Comparison of ENCODE assay signal across 9 cellular contexts in genomic region chr6:127459231-127459641, GRCh38. TPM values are rescaled to one million over a fixed set of nuclear protein-coding genes. Genes with fewer than 3 reads are reported as not detected.
DNase-seq lines count a peak whose midpoint lies in the region; ATAC-seq and TF ChIP-seq lines count a peak whose summit lies in the region.
"Had no signal": no experiment of that assay in that cellular context is flagged by ENCODE, and none has a peak within 500 bp of the region (broad histone marks: within the 10 kb centered on the region; RNA-seq: fewer than 3 reads in every experiment).

Gene KIAA0408 (minus strand): TSS chr6:127459389. CDS start chr6:127453981, 5,408 bp downstream.

- no peak for ATAC-seq in GM19467 (IDR thresholded peaks at IDR 0.05; ENCODE audit: unreplicated experiment)
- no peak for ATAC-seq in HG02642 (IDR thresholded peaks at IDR 0.05; ENCODE audit: poor library complexity, unreplicated experiment)

- POLR2A ChIA-PET in HEK293T (lab: Yijun Ruan, JAX) = interaction anchor here (1.0 to 1.4 kb wide), 3 partner anchors 52 to 57 kb away, joined by 3 to 5 read pairs (median 3); no protein-coding TSS in a partner anchor

- no peaks in the 10 kb centered on the region for H3K27me3 ChIP-seq in spleen (replicated peaks in 1 of 7)

- no peak for TF ChIP-seq POLR2A in spleen (IDR thresholded peaks at IDR 0.05)

- no peak within 1 kb of the TSS for H3K4me3 Mint-ChIP-seq in activated T-cell treated with anti-CD3 and anti-CD28 coated beads, Interleukin-2, amount 50 U/mL, for 24 hours
- H3K4me3 Mint-ChIP-seq: memory B cell had no signal

- DNase-seq in HEK293T (ENCODE audit: extremely low spot score) (peak; percentile 65), iPS-NIHi7 (ENCODE audit: extremely low spot score) (peak; percentile 75), spleen (no peak)
- DNase-seq in activated T-cell treated with anti-CD3 and anti-CD28 coated beads, Interleukin-2, amount 50 U/mL, for 24 hours = no peak
- no peak for DNase-seq in stimulated activated CD4-positive, alpha-beta T cell treated with anti-CD3 and anti-CD28 coated beads, Interleukin-2, amount 100 ng/mL, for 48 hours

- intact Hi-C loops in spleen (cut with DNase I; ENCODE audit: low total_unique reads) = no loop called here

- no peak within 1 kb of the TSS for H3K27ac Mint-ChIP-seq in activated T-cell treated with anti-CD3 and anti-CD28 coated beads, Interleukin-2, amount 50 U/mL, for 24 hours
- H3K27ac Mint-ChIP-seq: memory B cell had no signal

- H3K36me3 ChIP-seq in spleen = no peaks in the 10 kb centered on the region

- CTCF ChIA-PET in HEK293T (lab: Yijun Ruan, JAX) = interaction anchor here (1.0 to 1.4 kb wide), 3 partner anchors 11 to 156 kb away, joined by 3 to 7 read pairs (median 4); no protein-coding TSS in a partner anchor

- H3K27ac ChIP-seq in angular gyrus (ENCODE audit: low read depth, low read length) (peak within 1 kb of the TSS; percentile 18), spleen (peak within 1 kb of the TSS in 6 of 8 donors; percentile 1 to 69 (median 54))

- H3K4me3 ChIP-seq in spleen = peak within 1 kb of the TSS in 4 of 8 donors; percentile 10 to 30 (median 14)

- no peaks in the 10 kb centered on the region for H3K27me3 Mint-ChIP-seq in activated T-cell treated with anti-CD3 and anti-CD28 coated beads, Interleukin-2, amount 50 U/mL, for 24 hours
- H3K27me3 Mint-ChIP-seq: memory B cell had no signal

- WGBS in spleen, 5 donors = 44 to 77% (median 67%) methylated on average over 4 of the region's 4 CpGs

- no peaks in the 10 kb centered on the region for H3K9me3 Mint-ChIP-seq in activated T-cell treated with anti-CD3 and anti-CD28 coated beads, Interleukin-2, amount 50 U/mL, for 24 hours
- H3K9me3 Mint-ChIP-seq: memory B cell had no signal

- no peak for TF ChIP-seq CTCF in spleen (IDR thresholded peaks at IDR 0.05 in 8 of 11, conservative IDR thresholded peaks at IDR 0.05 in 3 of 11)

- H3K4me1 Mint-ChIP-seq in activated T-cell treated with anti-CD3 and anti-CD28 coated beads, Interleukin-2, amount 50 U/mL, for 24 hours (ENCODE audit: low read depth) = peaks cover 8% of the 10 kb centered on the region
- H3K4me1 Mint-ChIP-seq: memory B cell had no signal

- H3K4me1 ChIP-seq in spleen = peaks cover 0 to 12% (median 5%) of the 10 kb centered on the region in 6 donors

- H3K36me3 Mint-ChIP-seq in activated T-cell treated with anti-CD3 and anti-CD28 coated beads, Interleukin-2, amount 50 U/mL, for 24 hours (ENCODE audit: low read depth) = no peaks in the 10 kb centered on the region
- H3K36me3 Mint-ChIP-seq: memory B cell had no signal

- H3K9me3 ChIP-seq in spleen = no peaks in the 10 kb centered on the region

TF ChIP-seq in HEK293T, 16 proteins besides CTCF, POLR2A, EP300 and RAD21:
- no peak for TF ChIP-seq ELF4 (IDR thresholded peaks at IDR 0.05)
- TF ChIP-seq SP1 (IDR thresholded peaks at IDR 0.05) = no peak
- TF ChIP-seq ARNT (IDR thresholded peaks at IDR 0.05) = no peak
- no peak for TF ChIP-seq NFRKB (IDR thresholded peaks at IDR 0.05)
- TF ChIP-seq ZNF384 (IDR thresholded peaks at IDR 0.05) = no peak
- no peak for TF ChIP-seq SUZ12 (IDR thresholded peaks at IDR 0.05)
- no peak for TF ChIP-seq TARDBP (IDR thresholded peaks at IDR 0.05)
- no peak for TF ChIP-seq FOXA1 (IDR thresholded peaks at IDR 0.05)
- no peak for TF ChIP-seq FOXM1 (IDR thresholded peaks at IDR 0.05; ENCODE audit: borderline replicate concordance)
- no peak for TF ChIP-seq HDGF (IDR thresholded peaks at IDR 0.05; ENCODE audit: borderline replicate concordance)
- TF ChIP-seq BHLHE40 (IDR thresholded peaks at IDR 0.05; ENCODE audit: borderline replicate concordance) = no peak

RNA-seq across cellular contexts. Expression of gene KIAA0408, which starts in this region (rescaled TPM):
- 1 to 10 TPM; 2.4 to 6.6 (median 2.5) TPM for total RNA-seq in spleen
- 1 to 10 TPM in 2 of 3 donors, under 1 TPM in 1; 0.65 to 2.7 (median 1.1) TPM for polyA plus RNA-seq in spleen

Comparison
In these comparisons a context has a peak if more than half of its experiments do, and no peak if none do; other contexts are left out.
1. DNase-seq: peak in HEK293T (single experiment) and iPS-NIHi7 (single experiment); none in spleen (single experiment), activated T-cell treated with anti-CD3 and anti-CD28 coated beads, Interleukin-2, amount 50 U/mL, for 24 hours (single experiment) and stimulated activated CD4-positive, alpha-beta T cell treated with anti-CD3 and anti-CD28 coated beads, Interleukin-2, amount 100 ng/mL, for 48 hours (0 of 2).